ENCODE assay signal across 9 cellular contexts in the genomic region with DNA sequence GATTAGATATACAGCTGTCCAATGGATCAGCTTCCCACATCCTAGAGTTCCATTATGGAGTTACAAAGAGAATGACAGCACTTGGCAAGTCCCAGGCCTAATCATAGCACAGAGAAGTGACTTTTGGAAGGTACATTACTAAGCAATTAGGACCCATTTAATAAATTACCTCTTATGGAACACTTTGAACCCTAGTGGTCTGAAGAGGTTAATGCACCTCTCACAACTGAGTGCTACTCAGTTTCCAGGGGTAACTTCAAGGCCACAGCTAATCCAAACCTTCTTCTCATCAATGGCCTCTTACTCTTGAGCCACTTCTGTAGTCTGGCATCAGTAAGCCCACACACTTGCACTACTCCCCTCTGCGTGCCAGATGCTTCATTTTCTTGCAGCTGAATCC. TPM values are rescaled to one million over a fixed set of nuclear protein-coding genes. Genes with fewer than 3 reads are reported as not detected.
A peak's percentile ranks its signal among the peaks of the same experiment; 100 is the strongest.
DNase-seq lines count a peak whose midpoint lies in the region; ATAC-seq, FAIRE-seq and TF ChIP-seq lines count a peak whose summit lies in the region.
"Had no signal": no experiment of that assay in that cellular context is flagged by ENCODE, and none has a peak within 500 bp of the region (broad histone marks: within the 10 kb centered on the region; RNA-seq: fewer than 3 reads in every experiment).

No MANE protein-coding gene starts in this region.

- H3K79me1 ChIP-seq in H1 (ENCODE audit: low read depth, low read length), result no peaks in the 10 kb centered on the region

- no peaks in the 10 kb centered on the region for H4K20me1 ChIP-seq in H1 (replicated peaks in 1 of 2; ENCODE audit: control insufficient read depth in 1 of 2, insufficient read depth in 2 of 2, low read length in 2 of 2)

- H2AFZ ChIP-seq in H1 (ENCODE audit: low read length), result no peak overlapping the region

- H4K91ac ChIP-seq in H1 (replicated peaks; ENCODE audit: insufficient read length, low read length), result no peak overlapping the region

- 61% methylated on average over 1 of the region's 1 CpG; no CpG with 5 or more reads in 1 of the 2 experiments for WGBS in H1 (ENCODE audit: extremely low coverage in 1 of 2, insufficient coverage in 1 of 2, insufficient read length in 1 of 2, insufficient replicate concordance in 2 of 2, low coverage in 1 of 2, low lambda C conversion rate in 2 of 2, missing lambda C conversion rate in 1 of 2), 2 experiments
- WGBS in transverse colon (ENCODE audit: low coverage in 1 of 2), 2 donors, result 50% methylated on average over 1 of the region's 1 CpG; no CpG with 5 or more reads in 1 of the 2 donors

- no peak overlapping the region for H4K8ac ChIP-seq in H1 (ENCODE audit: extremely low read depth, insufficient read depth, low read length)

- H3K36me3 ChIP-seq in CD8-positive, alpha-beta T cell (ENCODE audit: insufficient read depth, low read length), result no peaks in the 10 kb centered on the region
- H3K36me3 ChIP-seq in H1 (ENCODE audit: control insufficient read depth in 2 of 4, insufficient read depth in 4 of 4, low read length in 3 of 4), result no peaks in the 10 kb centered on the region
- H3K36me3 ChIP-seq in transverse colon, result no peaks in the 10 kb centered on the region

- no peaks in the 10 kb centered on the region for H3K9me3 ChIP-seq in CD8-positive, alpha-beta T cell (ENCODE audit: low read length)
- H3K9me3 ChIP-seq in H1 (ENCODE audit: insufficient read depth in 2 of 2, low read depth in 1 of 2, low read length in 1 of 2) (no peaks in the 10 kb centered on the region), transverse colon (no peaks in the 10 kb centered on the region)

- no peak overlapping the region for H3K4me3 Mint-ChIP-seq in CD8-positive, alpha-beta T cell
- no peak overlapping the region for H3K4me3 Mint-ChIP-seq in HFFc6
- H3K4me3 Mint-ChIP-seq: activated naive CD8-positive, alpha-beta T cell treated with anti-CD3 and anti-CD28 coated beads, Interleukin-2, amount 10 ng/mL, durations not matched to agents 7 days and 5 days had no signal

- H2BK20ac ChIP-seq in H1 (ENCODE audit: low read length), result no peak overlapping the region

- H3K27ac Mint-ChIP-seq in CD8-positive, alpha-beta T cell, result no peak overlapping the region
- no peak overlapping the region for H3K27ac Mint-ChIP-seq in HFFc6
- H3K27ac Mint-ChIP-seq: activated naive CD8-positive, alpha-beta T cell treated with anti-CD3 and anti-CD28 coated beads, Interleukin-2, amount 10 ng/mL, durations not matched to agents 7 days and 5 days had no signal

- H3K23ac ChIP-seq in H1 (ENCODE audit: insufficient read length), result no peak overlapping the region

- H3K9me3 Mint-ChIP-seq in CD8-positive, alpha-beta T cell, result no peaks in the 10 kb centered on the region
- H3K9me3 Mint-ChIP-seq in HFFc6, result no peaks in the 10 kb centered on the region
- H3K9me3 Mint-ChIP-seq: activated naive CD8-positive, alpha-beta T cell treated with anti-CD3 and anti-CD28 coated beads, Interleukin-2, amount 10 ng/mL, durations not matched to agents 7 days and 5 days had no signal

- no peak overlapping the region for H2BK12ac ChIP-seq in H1 (ENCODE audit: low read depth, low read length)

- TF ChIP-seq EP300 in H1 (IDR thresholded peaks at IDR 0.05; ENCODE audit: borderline replicate concordance in 1 of 2, low read depth in 2 of 2, low read length in 2 of 2) (no peak), transverse colon (IDR thresholded peaks at IDR 0.05; ENCODE audit: low read depth) (no peak)

- POLR2A ChIA-PET in CD8-positive, alpha-beta T cell (lab: Charles Lee), result no interaction called here
- POLR2A ChIA-PET in H1 (lab: Charles Lee; ENCODE audit: partially characterized antibody), result no interaction called here

- no peak overlapping the region for H3K56ac ChIP-seq in H1 (replicated peaks; ENCODE audit: insufficient read length, low read depth, low read length)

- H3K27ac ChIP-seq in CD8-positive, alpha-beta T cell (ENCODE audit: low read depth, low read length), result no peak overlapping the region
- H3K27ac ChIP-seq in H1 (ENCODE audit: low read depth, low read length) (no peak overlapping the region), transverse colon (no peak overlapping the region)

- no peak overlapping the region for H2BK15ac ChIP-seq in H1 (ENCODE audit: low read length)

- H3K4me2 ChIP-seq in H1 (ENCODE audit: insufficient read depth in 1 of 2, low read depth in 2 of 2, low read length in 2 of 2), result no peak overlapping the region

- in situ Hi-C loops in transverse colon (cut with MboI; ENCODE audit: low pct_ligation_motif_present in 1 of 4, low pct_unique_long_range_greater_than_20kb in 1 of 4, low sequenced_read_pairs in 3 of 4), result loop anchor here in 1 of 4 donors (25.0 kb wide), 1 partner anchor 623 kb away; no protein-coding TSS in a partner anchor

- TF ChIP-seq RAD21 in H1 (IDR thresholded peaks at IDR 0.05 in 1 of 2, conservative IDR thresholded peaks at IDR 0.05 in 1 of 2; ENCODE audit: low read depth in 2 of 2, low read length in 2 of 2), result peak in 1 of 2 experiments; percentile 24; a peak in 2 of 4 replicates

- no peak for DNase-seq in CD8-positive, alpha-beta T cell
- no peak for DNase-seq in H1 (ENCODE audit: low read depth in 1 of 2, low spot score in 2 of 2)
- no peak for DNase-seq in HFFc6
- no peak for DNase-seq in transverse colon
- no peak for DNase-seq in stimulated activated naive CD8-positive, alpha-beta T cell treated with anti-CD3 and anti-CD28 coated beads, Interleukin-15, Interleukin-2, amounts not matched to agents 100 U/mL and 50 U/mL, for 24 hours
- DNase-seq in C1 segment of cervical spinal cord (lab: John Stamatoyannopoulos, UW), result no peak
- DNase-seq: activated naive CD8-positive, alpha-beta T cell treated with anti-CD3 and anti-CD28 coated beads, Interleukin-2, amount 10 ng/mL, durations not matched to agents 7 days and 5 days had no signal

- H2BK5ac ChIP-seq in H1 (ENCODE audit: low read depth, low read length), result no peak overlapping the region

- no peak overlapping the region for H2BK120ac ChIP-seq in H1 (replicated peaks; ENCODE audit: low read depth, low read length)

- TF ChIP-seq POLR2A in H1 (IDR thresholded peaks at IDR 0.05; ENCODE audit: control extremely low read depth in 1 of 2, low read depth in 2 of 2, low read length in 2 of 2), result no peak
- no peak for TF ChIP-seq POLR2A in transverse colon (IDR thresholded peaks at IDR 0.05)

- H3K4ac ChIP-seq in H1 (replicated peaks; ENCODE audit: insufficient read length, low read depth, low read length), result no peak overlapping the region

- intact Hi-C loops in CD8-positive, alpha-beta T cell (cut with DNase I, micrococcal nuclease), result no loop called here
- intact Hi-C loops in transverse colon (cut with DNase I; ENCODE audit: low total_unique reads), result no loop called here

- TF ChIP-seq CTCF in CD8-positive, alpha-beta T cell (IDR thresholded peaks at IDR 0.05), result peak; percentile 33
- 0 out of 2 replicates have a peak, but pooled peaks have one; percentile 8 for TF ChIP-seq CTCF in LNCAP (IDR thresholded peaks at IDR 0.05)
- peak in 2 of 3 experiments; percentile 36 to 60; a peak in 2 of 4 replicates for TF ChIP-seq CTCF in H1 (IDR thresholded peaks at IDR 0.05; ENCODE audit: control extremely low read depth in 1 of 3, insufficient read depth in 1 of 3, low read depth in 1 of 3, low read length in 3 of 3)
- no peak; the same call in 1 of the 2 replicates for TF ChIP-seq CTCF in HFFc6 (IDR thresholded peaks at IDR 0.05)
- TF ChIP-seq CTCF in transverse colon (IDR thresholded peaks at IDR 0.05), result peak in 1 of 5 experiments; percentile 13

- H3K18ac ChIP-seq in H1 (ENCODE audit: extremely low read depth, low read length), result no peak overlapping the region

- H3K27me3 Mint-ChIP-seq in CD8-positive, alpha-beta T cell (ENCODE audit: low read depth), result peaks cover 8% of the 10 kb centered on the region
- H3K27me3 Mint-ChIP-seq in HFFc6 (ENCODE audit: insufficient read depth), result no peaks in the 10 kb centered on the region
- H3K27me3 Mint-ChIP-seq: activated naive CD8-positive, alpha-beta T cell treated with anti-CD3 and anti-CD28 coated beads, Interleukin-2, amount 10 ng/mL, durations not matched to agents 7 days and 5 days had no signal

- no peaks in the 10 kb centered on the region for H3K79me2 ChIP-seq in H1 (ENCODE audit: control insufficient read depth in 1 of 2, insufficient read depth in 2 of 2, low read length in 2 of 2)

- H3K4me1 ChIP-seq in CD8-positive, alpha-beta T cell (ENCODE audit: insufficient read depth, low read length), result no peaks in the 10 kb centered on the region
- H3K4me1 ChIP-seq in H1 (replicated peaks in 1 of 4; ENCODE audit: control insufficient read depth in 3 of 4, insufficient read depth in 4 of 4, low read length in 3 of 4) (peaks cover 0 to 2% (median 0%) of the 10 kb centered on the region in 4 experiments; a peak in 2 of 7 replicates), transverse colon (no peaks in the 10 kb centered on the region)

- CTCF ChIA-PET in CD8-positive, alpha-beta T cell (lab: Charles Lee), result interaction anchor here (0.6 to 1.0 kb wide), 2 partner anchors 9 to 13 kb away, joined by 3 to 4 read pairs; no protein-coding TSS in a partner anchor
- CTCF ChIA-PET in H1 (lab: Charles Lee; ENCODE audit: partially characterized antibody), result interaction anchor here (0.7 to 2.9 kb wide), 24 partner anchors 8 to 857 kb away, joined by 3 to 18 read pairs (median 4); no protein-coding TSS in a partner anchor

- no peak overlapping the region for H3K14ac ChIP-seq in H1 (ENCODE audit: insufficient read length)

- H3K36me3 Mint-ChIP-seq in CD8-positive, alpha-beta T cell, result no peaks in the 10 kb centered on the region
- H3K36me3 Mint-ChIP-seq in HFFc6 (ENCODE audit: low read depth), result no peaks in the 10 kb centered on the region
- H3K36me3 Mint-ChIP-seq: activated naive CD8-positive, alpha-beta T cell treated with anti-CD3 and anti-CD28 coated beads, Interleukin-2, amount 10 ng/mL, durations not matched to agents 7 days and 5 days had no signal

- no peak for ATAC-seq in CD8-positive, alpha-beta T cell
- peak; percentile 70 for ATAC-seq in GM19463 (IDR thresholded peaks at IDR 0.05; ENCODE audit: unreplicated experiment)
- no peak for ATAC-seq in stimulated activated naive CD8-positive, alpha-beta T cell treated with anti-CD3 and anti-CD28 coated beads, Interleukin-15, Interleukin-2, amounts not matched to agents 100 U/mL and 50 U/mL, for 24 hours

- no peaks in the 10 kb centered on the region for H3K4me1 Mint-ChIP-seq in CD8-positive, alpha-beta T cell (ENCODE audit: low read depth)
- peaks cover 63% of the 10 kb centered on the region for H3K4me1 Mint-ChIP-seq in HFFc6 (ENCODE audit: low read depth)
- H3K4me1 Mint-ChIP-seq: activated naive CD8-positive, alpha-beta T cell treated with anti-CD3 and anti-CD28 coated beads, Interleukin-2, amount 10 ng/mL, durations not matched to agents 7 days and 5 days had no signal

- H3K23me2 ChIP-seq in H1 (ENCODE audit: low read depth, low read length), result no peaks in the 10 kb centered on the region

- FAIRE-seq in H1 (lab: Jason Lieb, UNC), result peak; percentile 58

- no peak overlapping the region for H2AK5ac ChIP-seq in H1 (ENCODE audit: low read depth, low read length)

- H3K9ac ChIP-seq in H1 (replicated peaks in 1 of 4; ENCODE audit: extremely low read depth in 1 of 4, low read depth in 3 of 4, low read length in 3 of 4), result no peak overlapping the region

- no peak overlapping the region for H4K5ac ChIP-seq in H1 (ENCODE audit: insufficient read length, low read depth, low read length)

- H3K4me3 ChIP-seq in CD8-positive, alpha-beta T cell (ENCODE audit: low read depth, low read length), result no peak overlapping the region
- H3K4me3 ChIP-seq in H1 (ENCODE audit: extremely low read depth in 1 of 4, insufficient read depth in 2 of 4, low read depth in 3 of 4, low read length in 4 of 4) (no peak overlapping the region), transverse colon (no peak overlapping the region)

- H3K27me3 ChIP-seq in CD8-positive, alpha-beta T cell (ENCODE audit: insufficient read depth, low read length), result no peaks in the 10 kb centered on the region
- H3K27me3 ChIP-seq in H1 (replicated peaks in 1 of 4; ENCODE audit: control insufficient read depth in 3 of 4, extremely low read depth in 1 of 4, insufficient read depth in 3 of 4, low read length in 3 of 4) (no peaks in the 10 kb centered on the region), transverse colon (peaks cover 5% of the 10 kb centered on the region)

RNA-seq across cellular contexts. Expression of a gene that starts 34.9 kb away (rescaled TPM):
- total RNA-seq in CD8-positive, alpha-beta T cell, result not detected
- total RNA-seq in H1 (2021; fragmentation: NEBNext Ultra II Directional; extraction: Animal tissue kit (Norgen Biotek cat#: 25700)), result 0.22 and 0.65 TPM in 2 replicates
- 1.2 and 1.3 TPM in 2 replicates for polyA plus RNA-seq in H1 (2011; rRNA removed)
- 0.41 TPM for polyA plus RNA-seq in H1 (2011; cell fraction: cytosol; rRNA removed)
- 2.1 TPM for polyA plus RNA-seq in H1 (2011; cell fraction: nucleus; rRNA removed)
- 0.25 to 1.9 TPM (median 0.37 TPM) in 4 replicates for polyA plus RNA-seq in H1 (2012, experiment 1 of 2)
- polyA plus RNA-seq in H1 (2012, experiment 2 of 2), result 0.08 TPM
- 0.16 TPM for polyA plus RNA-seq in H1 (2013, experiment 1 of 2)
- polyA plus RNA-seq in H1 (2013, experiment 2 of 2), result 0.24 TPM
- 0.88 and 2.0 TPM in 2 replicates for polyA minus RNA-seq in H1 (2011; rRNA and poly(A)+ RNA removed)
- not detected for polyA minus RNA-seq in H1 (2011; cell fraction: cytosol; rRNA and poly(A)+ RNA removed)
- polyA minus RNA-seq in H1 (2011; cell fraction: nucleus; rRNA and poly(A)+ RNA removed), result 4.5 TPM
- 10 to 100 TPM; 31.8 to 48.0 (median 42.8) TPM for total RNA-seq in HFFc6 (2021; fragmentation: NEBNext Ultra II Directional; extraction: Animal tissue kit (Norgen Biotek cat#: 25700))
- 10 to 100 TPM; 16.5 to 43.4 (median 32.7) TPM for total RNA-seq in transverse colon
- total RNA-seq: activated naive CD8-positive, alpha-beta T cell treated with anti-CD3 and anti-CD28 coated beads, Interleukin-2, amount 10 ng/mL, durations not matched to agents 7 days and 5 days had no signal

Comparison
In these comparisons a context has a peak if more than half of its experiments do, and no peak if none do; other contexts are left out.
1. RNA of a gene that starts 34.9 kb away (total RNA-seq): 31.8 to 48.0 TPM in HFFc6 and 16.5 to 43.4 TPM in transverse colon; 0.22 to 0.65 TPM in H1 and not detected in CD8-positive, alpha-beta T cell; every median in the first group is over 10 times any median in the second.